Comparison of ENCODE assay signal across 8 cellular contexts in genomic region chr12:76879710-76880025, GRCh38. TPM values are rescaled to one million over a fixed set of nuclear protein-coding genes. Genes with fewer than 3 reads are reported as not detected.
DNase-seq lines count a peak whose midpoint lies in the region; ATAC-seq and TF ChIP-seq lines count a peak whose summit lies in the region.

No MANE protein-coding gene starts in this region.

- H3K27me3 ChIP-seq in CD4-positive, CD25-positive, alpha-beta regulatory T cell (ENCODE audit: control insufficient read depth, insufficient read depth, low read length): peaks cover 48% of the 10 kb centered on the region
- H3K27me3 ChIP-seq in MM.1S (replicated peaks; ENCODE audit: insufficient read depth, low read length) (no peaks in the 10 kb centered on the region), ectodermal cell (ENCODE audit: control insufficient read depth, insufficient read depth, low read length, poor library complexity, severe bottlenecking) (no peaks in the 10 kb centered on the region)

- H3K36me3 ChIP-seq in CD4-positive, CD25-positive, alpha-beta regulatory T cell (ENCODE audit: control insufficient read depth, insufficient read depth, low read length): no peaks in the 10 kb centered on the region
- H3K36me3 ChIP-seq in MM.1S (replicated peaks; ENCODE audit: insufficient read depth, low read length) (no peaks in the 10 kb centered on the region), ectodermal cell (ENCODE audit: control insufficient read depth, insufficient read depth, low read length) (no peaks in the 10 kb centered on the region)

- H3F3A ChIP-seq in MM.1S (ENCODE audit: insufficient read depth, low read length): peaks cover 11% of the 10 kb centered on the region; the same call in 1 of the 2 replicates

- peaks cover 67% of the 10 kb centered on the region for H3K27me3 Mint-ChIP-seq in CD4-positive, CD25-positive, alpha-beta regulatory T cell
- no peaks in the 10 kb centered on the region for H3K27me3 Mint-ChIP-seq in nephron progenitor cell (ENCODE audit: low read depth, poor library complexity)

- H4K20me1 ChIP-seq in MM.1S (ENCODE audit: insufficient read depth, low read length): no peaks in the 10 kb centered on the region

- H3K9me2 ChIP-seq in MM.1S (replicated peaks; ENCODE audit: insufficient read depth, low read length): no peaks in the 10 kb centered on the region

- H3K4me2 ChIP-seq in MM.1S (ENCODE audit: low read depth, low read length): peak overlapping the region; percentile 93; the same call in 1 of the 2 replicates

- H3K4me3 ChIP-seq in CD4-positive, CD25-positive, alpha-beta regulatory T cell (ENCODE audit: low read depth, low read length): no peak overlapping the region
- peak overlapping the region; percentile 85 for H3K4me3 ChIP-seq in MM.1S (ENCODE audit: low read length)
- H3K4me3 ChIP-seq in ectodermal cell (ENCODE audit: insufficient read depth, low read depth, low read length): peak overlapping the region; percentile 90

- H3K4me3 Mint-ChIP-seq in CD4-positive, CD25-positive, alpha-beta regulatory T cell: peak overlapping the region; percentile 34 to 84 (median 81)
- peak overlapping the region; percentile 90 for H3K4me3 Mint-ChIP-seq in nephron progenitor cell

- H3K27ac ChIP-seq in CD4-positive, CD25-positive, alpha-beta regulatory T cell (ENCODE audit: insufficient read depth, low read length, poor library complexity, severe bottlenecking): no peak overlapping the region
- no peak overlapping the region for H3K27ac ChIP-seq in MM.1S (ENCODE audit: low read length)
- H3K27ac ChIP-seq in ectodermal cell (ENCODE audit: insufficient read depth, low read depth, low read length, poor library complexity, severe bottlenecking): peak overlapping the region; percentile 94

- H3K4me1 ChIP-seq in CD4-positive, CD25-positive, alpha-beta regulatory T cell (ENCODE audit: control insufficient read depth, insufficient read depth, low read length, poor library complexity, severe bottlenecking): peaks cover 16% of the 10 kb centered on the region
- H3K4me1 ChIP-seq in MM.1S (ENCODE audit: low read length) (no peaks in the 10 kb centered on the region), ectodermal cell (ENCODE audit: control insufficient read depth, insufficient read depth, low read length) (peaks cover 19% of the 10 kb centered on the region)

- no peaks in the 10 kb centered on the region for H3K9me3 ChIP-seq in CD4-positive, CD25-positive, alpha-beta regulatory T cell (ENCODE audit: control insufficient read depth in 2 of 2, low read length in 2 of 2)
- no peaks in the 10 kb centered on the region for H3K9me3 ChIP-seq in MM.1S (replicated peaks; ENCODE audit: insufficient read depth, low read length)
- H3K9me3 ChIP-seq in ectodermal cell (ENCODE audit: control insufficient read depth, low read length): no peaks in the 10 kb centered on the region

- peaks cover 0 to 6% (median 0%) of the 10 kb centered on the region in 7 donors for H3K9me3 Mint-ChIP-seq in CD4-positive, CD25-positive, alpha-beta regulatory T cell
- peaks cover 4% of the 10 kb centered on the region for H3K9me3 Mint-ChIP-seq in nephron progenitor cell

- DNase-seq in CD4-positive, CD25-positive, alpha-beta regulatory T cell: no peak
- DNase-seq in MM.1S (no peak), nephron progenitor cell (peak; percentile 50), NCI-H774 (lab: John Stamatoyannopoulos, UW) (no peak), NCI-H526 treated with DMSO at 0.1 percent for 48 hours (lab: John Stamatoyannopoulos, UW) (no peak)

- H3K9ac ChIP-seq in MM.1S (ENCODE audit: low read length): no peak overlapping the region

- WGBS in ectodermal cell, 2 experiments: 42 to 47% methylated on average over 6 of the region's 6 CpGs

- H3K4me1 Mint-ChIP-seq in CD4-positive, CD25-positive, alpha-beta regulatory T cell: peaks cover 0 to 16% (median 11%) of the 10 kb centered on the region in 4 donors
- peaks cover 59% of the 10 kb centered on the region for H3K4me1 Mint-ChIP-seq in nephron progenitor cell

- no peak for ATAC-seq in CD4-positive, CD25-positive, alpha-beta regulatory T cell (ENCODE audit: low read depth in 2 of 2)
- ATAC-seq in HG03432 (IDR thresholded peaks at IDR 0.05; ENCODE audit: unreplicated experiment): no peak
- no peak for ATAC-seq in HG02884 (IDR thresholded peaks at IDR 0.05; ENCODE audit: unreplicated experiment)

- no peaks in the 10 kb centered on the region for H3K79me2 ChIP-seq in MM.1S (ENCODE audit: low read length)

- TF ChIP-seq CTCF in MM.1S (IDR thresholded peaks at IDR 0.05; ENCODE audit: low read length): no peak
- TF ChIP-seq CTCF in nephron progenitor cell (IDR thresholded peaks at IDR 0.05): peak; percentile 7

- H3K36me3 Mint-ChIP-seq in CD4-positive, CD25-positive, alpha-beta regulatory T cell: no peaks in the 10 kb centered on the region
- peaks cover 6% of the 10 kb centered on the region for H3K36me3 Mint-ChIP-seq in nephron progenitor cell (ENCODE audit: low read depth)

- no peak overlapping the region for H3K27ac Mint-ChIP-seq in CD4-positive, CD25-positive, alpha-beta regulatory T cell
- peak overlapping the region; percentile 97 for H3K27ac Mint-ChIP-seq in nephron progenitor cell

- peak overlapping the region; percentile 98 for H2AFZ ChIP-seq in MM.1S (ENCODE audit: low read length)

RNA-seq across cellular contexts. Expression of gene CSRP2, which starts 0.8 kb away (rescaled TPM):
- not detected for total RNA-seq in CD4-positive, CD25-positive, alpha-beta regulatory T cell
- polyA plus RNA-seq in CD4-positive, CD25-positive, alpha-beta regulatory T cell: 1 to 10 TPM in 1 of 4 donors, under 1 TPM in 3; 0.42 to 1.7 (median 0.53) TPM
- 250 TPM for polyA plus RNA-seq in ectodermal cell (2013, experiment 1 of 4)
- polyA plus RNA-seq in ectodermal cell (2013, experiment 2 of 4): 239 TPM
- 244 TPM for polyA plus RNA-seq in ectodermal cell (2013, experiment 3 of 4)
- polyA plus RNA-seq in ectodermal cell (2013, experiment 4 of 4): 247 TPM
